17 cellular contexts compared by ENCODE assay signal in the genomic region with DNA sequence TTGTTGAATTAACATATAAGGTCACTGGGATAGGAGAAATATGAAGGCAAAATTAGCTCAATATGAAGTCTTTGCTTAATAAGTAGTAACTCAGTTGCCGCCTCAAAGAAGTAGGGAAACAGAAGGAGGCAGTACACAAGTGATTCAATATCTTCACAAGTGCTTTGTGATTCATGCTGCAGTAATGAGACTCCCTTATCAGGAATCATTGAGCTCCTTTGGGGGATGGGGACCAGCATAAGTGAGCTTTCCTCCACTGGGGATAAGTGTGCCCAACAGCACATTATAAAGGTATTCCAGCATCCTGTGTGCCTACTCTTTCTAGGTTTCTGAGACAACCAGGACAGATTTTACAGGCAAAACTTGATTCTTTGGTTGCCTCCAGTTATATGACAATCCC.
DNase-seq lines count a peak whose midpoint lies in the region; ATAC-seq and TF ChIP-seq lines count a peak whose summit lies in the region.
"Had no signal": no experiment of that assay in that cellular context is flagged by ENCODE, and none has a peak within 500 bp of the region (broad histone marks: within the 10 kb centered on the region; RNA-seq: fewer than 3 reads in every experiment).

No MANE protein-coding gene starts in this region.

- no peak overlapping the region for H2AK5ac ChIP-seq in mesendoderm (ENCODE audit: low read length)

- H3F3A ChIP-seq in PC-3 (ENCODE audit: low read length, unreplicated experiment), result no peaks in the 10 kb centered on the region

- no peak overlapping the region for H3K56ac ChIP-seq in mesendoderm (ENCODE audit: low read length)

- ATAC-seq in PC-3, result peak; percentile 68
- ATAC-seq in activated CD4-positive, CD25-positive, alpha-beta regulatory T cell treated with anti-CD3 and anti-CD28 coated beads, Interleukin-2, amount 50 U/mL, for 24 hours, result no peak

- H3K9me3 ChIP-seq in PC-3 (ENCODE audit: low read length), result no peaks in the 10 kb centered on the region
- H3K9me3 ChIP-seq: adrenal gland, suprapubic skin had no signal

- H3K4me1 Mint-ChIP-seq in chondrocyte (ENCODE audit: low read depth), result peaks cover 9% of the 10 kb centered on the region

- peak; percentile 73 for DNase-seq in EH (ENCODE audit: low read depth)
- DNase-seq in PC-3, result peak; percentile 90
- peak; percentile 67 for DNase-seq in epithelial cell of esophagus (ENCODE audit: low read depth)
- peak; percentile 73 for DNase-seq in mesendoderm
- DNase-seq in 8988T, result no peak
- DNase-seq in chondrocyte (ENCODE audit: low spot score), result no peak
- DNase-seq in GM10266 (ENCODE audit: extremely low spot score), result no peak
- DNase-seq: activated CD4-positive, alpha-beta T cell treated with anti-CD3 and anti-CD28 coated beads for 4 hours; activated T-cell treated with anti-CD3 and anti-CD28 coated beads, Interleukin-2, amount 50 U/mL, for 48 hours; adrenal gland; AML-193; dermis blood vessel endothelial cell; kidney; NCI-H1105 had no signal

- H3K79me1 ChIP-seq in mesendoderm (ENCODE audit: low read length), result no peaks in the 10 kb centered on the region

- H3K4me3 Mint-ChIP-seq in chondrocyte (ENCODE audit: unreplicated experiment), result no peak overlapping the region
- H3K4me3 Mint-ChIP-seq: T-helper 1 cell treated with Interleukin-12 subunit alpha and Interleukin-12 subunit beta and Interleukin-4 antibody, amounts not matched to agents 30 μg/mL and 1 μg/mL, for 36 hours had no signal

- BruUV-seq in PC-3 (replicated peaks; lab: Mats Ljungman, UMichigan), result no TSS peak

- 0 out of 2 replicates have a peak, but pooled peaks cover 3% of the 10 kb centered on the region for H3K9me2 ChIP-seq in PC-3 (replicated peaks; ENCODE audit: low read length)

- CTCF ChIA-PET in PC-3 (lab: Charles Lee), result interaction anchor here (0.6 to 0.7 kb wide), 2 partner anchors 18 to 60 kb away, joined by 3 read pairs; no protein-coding TSS in a partner anchor

- H2BK15ac ChIP-seq in mesendoderm (replicated peaks; ENCODE audit: low read depth), result no peak overlapping the region

- H2BK120ac ChIP-seq in mesendoderm (ENCODE audit: low read depth, low read length), result no peak overlapping the region

- no peak overlapping the region; the same call in 1 of the 2 replicates for H3K4me3 ChIP-seq in PC-3 (ENCODE audit: low read length)
- no peak overlapping the region for H3K4me3 ChIP-seq in epithelial cell of esophagus (ENCODE audit: low read length)
- no peak overlapping the region for H3K4me3 ChIP-seq in mesendoderm (ENCODE audit: low read length)
- H3K4me3 ChIP-seq: adrenal gland, suprapubic skin had no signal

- no peaks in the 10 kb centered on the region for H3K79me2 ChIP-seq in PC-3 (ENCODE audit: low read length)
- no peaks in the 10 kb centered on the region for H3K79me2 ChIP-seq in mesendoderm (ENCODE audit: control insufficient read depth, insufficient read depth, low read length)

- H3K4ac ChIP-seq in mesendoderm (ENCODE audit: low read depth, low read length), result no peak overlapping the region

- no peaks in the 10 kb centered on the region for H3K27me3 Mint-ChIP-seq in chondrocyte (ENCODE audit: low read depth)

- no peak overlapping the region for H3K18ac ChIP-seq in mesendoderm (ENCODE audit: low read length)

- no peaks in the 10 kb centered on the region for H3K36me3 Mint-ChIP-seq in chondrocyte (ENCODE audit: low read depth)

- no peak overlapping the region for H4K8ac ChIP-seq in mesendoderm (ENCODE audit: low read depth, low read length)

- H4K20me1 ChIP-seq in PC-3 (ENCODE audit: low read length), result no peaks in the 10 kb centered on the region

- no peak overlapping the region for H2AFZ ChIP-seq in PC-3 (ENCODE audit: low read length)

- H4K5ac ChIP-seq in mesendoderm (ENCODE audit: low read length), result no peak overlapping the region

- H3K36me3 ChIP-seq in PC-3 (ENCODE audit: low read depth, low read length) (no peaks in the 10 kb centered on the region; the same call in 1 of the 2 replicates), mesendoderm (ENCODE audit: control insufficient read depth, insufficient read depth, low read length) (no peaks in the 10 kb centered on the region)
- H3K36me3 ChIP-seq: adrenal gland, suprapubic skin had no signal

- no peak overlapping the region for H2BK5ac ChIP-seq in mesendoderm (ENCODE audit: low read length)

- no peak overlapping the region for H3K27ac Mint-ChIP-seq in chondrocyte (ENCODE audit: unreplicated experiment)
- H3K27ac Mint-ChIP-seq: T-helper 1 cell treated with Interleukin-12 subunit alpha and Interleukin-12 subunit beta and Interleukin-4 antibody, amounts not matched to agents 30 μg/mL and 1 μg/mL, for 36 hours had no signal

- no CpG with 5 or more reads among the region's 1 CpG for WGBS in mesendoderm (ENCODE audit: extremely low coverage, insufficient coverage, low lambda C conversion rate)

- peaks cover 44% of the 10 kb centered on the region for H3K4me1 ChIP-seq in PC-3 (ENCODE audit: insufficient read depth, low read length)
- peaks cover 4% of the 10 kb centered on the region for H3K4me1 ChIP-seq in mesendoderm (ENCODE audit: control insufficient read depth, low read depth, low read length)
- H3K4me1 ChIP-seq: adrenal gland, suprapubic skin had no signal

- H3K9me3 Mint-ChIP-seq in chondrocyte (ENCODE audit: low read depth), result no peaks in the 10 kb centered on the region
- H3K9me3 Mint-ChIP-seq: T-helper 1 cell treated with Interleukin-12 subunit alpha and Interleukin-12 subunit beta and Interleukin-4 antibody, amounts not matched to agents 30 μg/mL and 1 μg/mL, for 36 hours had no signal

- H3K27me3 ChIP-seq in PC-3 (ENCODE audit: low read length), result no peaks in the 10 kb centered on the region
- no peaks in the 10 kb centered on the region for H3K27me3 ChIP-seq in mesendoderm (ENCODE audit: insufficient read depth, low read length, poor library complexity)
- H3K27me3 ChIP-seq: adrenal gland, suprapubic skin had no signal

- no peak overlapping the region for H3K23ac ChIP-seq in mesendoderm (ENCODE audit: low read length)

- POLR2A ChIA-PET in PC-3 (lab: Charles Lee; ENCODE audit: unreplicated experiment), result interaction anchor here (1.0 kb wide), 1 partner anchor 72 kb away, joined by 3 read pairs; no protein-coding TSS in a partner anchor

- H3K27ac ChIP-seq in PC-3 (ENCODE audit: low read length), result peak overlapping the region; percentile 52
- no peak overlapping the region for H3K27ac ChIP-seq in mesendoderm (ENCODE audit: low read depth, low read length)
- H3K27ac ChIP-seq: adrenal gland, suprapubic skin had no signal

- intact Hi-C loops in PC-3 (cut with micrococcal nuclease), result no loop called here

- TF ChIP-seq CTCF in PC-3 (conservative IDR thresholded peaks at IDR 0.05; ENCODE audit: low read depth, low read length) (no peak; the same call in 1 of the 2 replicates), epithelial cell of esophagus (IDR thresholded peaks at IDR 0.05; ENCODE audit: insufficient read depth, low read depth, low read length, missing control alignments) (no peak), chondrocyte (IDR thresholded peaks at IDR 0.05) (no peak), GM10266 (IDR thresholded peaks at IDR 0.05; ENCODE audit: control insufficient read depth, insufficient read depth, low read depth, missing control alignments) (no peak)

- no peak overlapping the region for H3K9ac ChIP-seq in PC-3 (ENCODE audit: low read length)
- H3K9ac ChIP-seq in mesendoderm (ENCODE audit: low read length), result no peak overlapping the region

- peak overlapping the region; percentile 69 for H3K4me2 ChIP-seq in PC-3 (ENCODE audit: low read length)
- no peak overlapping the region for H3K4me2 ChIP-seq in mesendoderm (ENCODE audit: low read length)

Comparison
In these comparisons a context has a peak if more than half of its experiments do, and no peak if none do; other contexts are left out.
1. DNase-seq: peak in EH (single experiment), PC-3 (single experiment), epithelial cell of esophagus (single experiment) and mesendoderm (single experiment); none in 8988T (single experiment), chondrocyte (single experiment) and GM10266 (single experiment).